ENCODE assay signal across 8 cellular contexts in the genomic region with DNA sequence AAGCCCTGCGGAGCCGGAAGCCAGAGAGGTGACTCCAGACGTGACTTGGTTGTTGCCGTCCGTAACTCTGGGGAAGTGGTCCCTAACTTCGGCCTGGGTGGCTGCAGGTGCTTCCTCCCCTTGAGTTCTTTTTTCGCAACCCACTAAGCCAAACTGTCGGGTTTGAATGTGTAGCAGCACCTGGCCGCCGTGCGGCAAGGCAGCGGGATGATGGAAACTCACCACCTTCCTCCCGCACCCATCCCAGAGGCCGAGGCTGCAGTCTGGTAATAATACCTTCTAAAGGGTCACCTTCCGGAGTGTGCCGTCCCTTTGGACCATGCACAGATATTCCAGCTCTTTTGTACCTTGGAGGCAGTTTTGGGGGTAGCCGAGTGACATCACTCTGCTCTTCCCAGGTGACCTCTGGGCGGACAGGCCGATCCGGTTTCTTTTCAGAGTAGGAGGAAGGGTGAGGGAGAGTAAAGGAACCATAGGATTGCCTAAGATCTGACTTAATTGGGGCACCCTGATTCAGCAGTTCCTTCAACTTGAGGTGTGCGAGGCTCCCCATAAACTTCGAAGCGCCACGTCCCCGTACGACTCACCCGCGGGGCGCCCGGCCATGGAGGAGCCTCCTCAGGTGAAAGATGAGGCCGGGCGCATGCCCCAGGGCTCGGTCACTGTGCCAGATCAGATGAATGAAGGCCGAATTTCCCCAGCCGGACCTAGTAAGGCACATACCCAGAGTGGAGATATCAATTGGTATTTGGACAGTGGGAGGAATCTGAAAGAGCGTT. TPM values are rescaled to one million over a fixed set of nuclear protein-coding genes. Genes with fewer than 3 reads are reported as not detected.
DNase-seq lines count a peak whose midpoint lies in the region; ATAC-seq and TF ChIP-seq lines count a peak whose summit lies in the region.

No MANE protein-coding gene starts in this region.

- H3K4me3 ChIP-seq in cardiac muscle cell = peak overlapping the region; percentile 61
- peak overlapping the region; percentile 52 for H3K4me3 ChIP-seq in LNCaP clone FGC (ENCODE audit: low read depth, low read length)
- H3K4me3 ChIP-seq in epithelial cell of proximal tubule (ENCODE audit: low read depth, low read length) = peak overlapping the region; percentile 65
- H3K4me3 ChIP-seq in rectal smooth muscle tissue (ENCODE audit: low read length) = peak overlapping the region; percentile 67

- H3K9ac ChIP-seq in rectal smooth muscle tissue (ENCODE audit: low read length) = no peak overlapping the region

- H3K9me3 ChIP-seq in cardiac muscle cell (ENCODE audit: low read depth) = no peaks in the 10 kb centered on the region

- intact Hi-C loops in cardiac septum (cut with DNase I) (no loop called here), posterior vena cava (cut with DNase I) (loop anchor here in 1 of 2 donors (10.0 kb wide), 1 partner anchor 180 kb away; no protein-coding TSS in a partner anchor)

- peaks cover 46% of the 10 kb centered on the region for H3K27me3 ChIP-seq in cardiac muscle cell
- H3K27me3 ChIP-seq in rectal smooth muscle tissue (ENCODE audit: control insufficient read depth, insufficient read depth, low read length) = no peaks in the 10 kb centered on the region

- no peak for ATAC-seq in GM18873 (IDR thresholded peaks at IDR 0.05; ENCODE audit: low FRiP score, unreplicated experiment)

- DNase-seq in cardiac muscle cell (ENCODE audit: low read depth in 1 of 2, low spot score in 1 of 2) (peak in 1 of 2 donors; percentile 17), cardiac septum (ENCODE audit: low spot score) (no peak), LNCaP clone FGC (ENCODE audit: low read depth) (no peak), epithelial cell of proximal tubule (ENCODE audit: low read depth) (no peak), posterior vena cava (ENCODE audit: low spot score) (no peak)
- no peak for DNase-seq in effector CD8-positive, alpha-beta T cell (lab: John Stamatoyannopoulos, UW)

- no peak for TF ChIP-seq CTCF in cardiac muscle cell (IDR thresholded peaks at IDR 0.05; ENCODE audit: low read depth, low read length)
- TF ChIP-seq CTCF in LNCaP clone FGC (IDR thresholded peaks at IDR 0.05; ENCODE audit: control insufficient read depth, extremely low read depth, insufficient read depth) = no peak
- TF ChIP-seq CTCF in epithelial cell of proximal tubule (conservative IDR thresholded peaks at IDR 0.05; ENCODE audit: low read depth, low read length) = no peak

- H3K27ac ChIP-seq in cardiac muscle cell = no peak overlapping the region
- no peak overlapping the region for H3K27ac ChIP-seq in rectal smooth muscle tissue (ENCODE audit: low read depth, low read length)

- H3K4me1 ChIP-seq in cardiac muscle cell (ENCODE audit: low read depth) (peaks cover 4% of the 10 kb centered on the region), rectal smooth muscle tissue (ENCODE audit: control insufficient read depth, insufficient read depth, low read length) (no peaks in the 10 kb centered on the region)

- H3K36me3 ChIP-seq in cardiac muscle cell = no peaks in the 10 kb centered on the region
- H3K36me3 ChIP-seq in rectal smooth muscle tissue (ENCODE audit: control insufficient read depth, insufficient read depth, low read length) = no peaks in the 10 kb centered on the region

RNA-seq across cellular contexts. Expression of a gene that starts 1.0 kb away (rescaled TPM):
- total RNA-seq in cardiac muscle cell (1.8 and 3.7 TPM in 2 replicates), cardiac septum (10.3 TPM), epithelial cell of proximal tubule (6.1 and 9.8 TPM in 2 replicates), posterior vena cava (1 to 10 TPM; 3.2 to 6.3 TPM)
- polyA plus RNA-seq in cardiac muscle cell = 4.6 and 8.5 TPM in 2 replicates
